Comparison of ENCODE assay signal across 11 cellular contexts in genomic region chr7:7972128-7972527, GRCh38. TPM values are rescaled to one million over a fixed set of nuclear protein-coding genes. Genes with fewer than 3 reads are reported as not detected.
A peak's percentile ranks its signal among the peaks of the same experiment; 100 is the strongest.
DNase-seq lines count a peak whose midpoint lies in the region; ATAC-seq and TF ChIP-seq lines count a peak whose summit lies in the region.
"Had no signal": no experiment of that assay in that cellular context is flagged by ENCODE, and none has a peak within 500 bp of the region (broad histone marks: within the 10 kb centered on the region; RNA-seq: fewer than 3 reads in every experiment).

No MANE protein-coding gene starts in this region.

- H3K27ac ChIP-seq in coronary artery, result no peak overlapping the region

- peaks cover 17% of the 10 kb centered on the region for H3K36me3 Mint-ChIP-seq in effector memory CD8-positive, alpha-beta T cell (ENCODE audit: insufficient read depth)

- ATAC-seq in GM21390 (IDR thresholded peaks at IDR 0.05; ENCODE audit: unreplicated experiment), result no peak
- no peak for ATAC-seq in GM21515 (IDR thresholded peaks at IDR 0.05; ENCODE audit: unreplicated experiment)
- ATAC-seq in HG03521 (IDR thresholded peaks at IDR 0.05; ENCODE audit: unreplicated experiment), result no peak
- ATAC-seq in effector memory CD8-positive, alpha-beta T cell (replicated peaks), result no peak

- no peak overlapping the region for H3K4me3 Mint-ChIP-seq in effector memory CD8-positive, alpha-beta T cell

- H3K27me3 Mint-ChIP-seq in effector memory CD8-positive, alpha-beta T cell, result no peaks in the 10 kb centered on the region

- H3K9me3 Mint-ChIP-seq in effector memory CD8-positive, alpha-beta T cell, result no peaks in the 10 kb centered on the region

- no peak overlapping the region for H3K27ac Mint-ChIP-seq in effector memory CD8-positive, alpha-beta T cell

- H3K4me3 ChIP-seq in coronary artery, result peak overlapping the region; percentile 19

- DNase-seq in G401 (ENCODE audit: low spot score), result peak; percentile 81
- DNase-seq in NAMALWA (ENCODE audit: low spot score), result peak; percentile 83
- no peak for DNase-seq in coronary artery (ENCODE audit: low spot score)
- peak; percentile 35 for DNase-seq in putamen (ENCODE audit: low spot score)
- no peak for DNase-seq in effector memory CD8-positive, alpha-beta T cell
- DNase-seq: activated CD8-positive, alpha-beta memory T cell treated with anti-CD3 and anti-CD28 coated beads for 24 hours; NCI-H774; stimulated activated CD4-positive, alpha-beta T cell treated with anti-CD3 and anti-CD28 coated beads, Interleukin-2, amount 100 ng/mL, for 48 hours had no signal

- H3K4me1 Mint-ChIP-seq in effector memory CD8-positive, alpha-beta T cell (ENCODE audit: low read depth in 2 of 2), result peaks cover 21 to 36% of the 10 kb centered on the region in 2 donors

- no peak for TF ChIP-seq CTCF in coronary artery (IDR thresholded peaks at IDR 0.05)

- in situ Hi-C loops in G401 (cut with HindIII; ENCODE audit: low sequenced_read_pairs), result no loop called here

RNA-seq across cellular contexts. Expression of gene GLCCI1, which starts 3.5 kb away (rescaled TPM):
- total RNA-seq in G401 (2014; rRNA removed; shearing (Covaris generic)), result 31.1 and 35.3 TPM in 2 replicates

Comparison
In these comparisons a context has a peak if more than half of its experiments do, and no peak if none do; other contexts are left out.
1. DNase-seq: peak in G401 (single experiment), NAMALWA (single experiment) and putamen (single experiment); none in coronary artery (single experiment) and effector memory CD8-positive, alpha-beta T cell (0 of 3).